Comparison of ENCODE assay signal across 8 cellular contexts in the genomic region with DNA sequence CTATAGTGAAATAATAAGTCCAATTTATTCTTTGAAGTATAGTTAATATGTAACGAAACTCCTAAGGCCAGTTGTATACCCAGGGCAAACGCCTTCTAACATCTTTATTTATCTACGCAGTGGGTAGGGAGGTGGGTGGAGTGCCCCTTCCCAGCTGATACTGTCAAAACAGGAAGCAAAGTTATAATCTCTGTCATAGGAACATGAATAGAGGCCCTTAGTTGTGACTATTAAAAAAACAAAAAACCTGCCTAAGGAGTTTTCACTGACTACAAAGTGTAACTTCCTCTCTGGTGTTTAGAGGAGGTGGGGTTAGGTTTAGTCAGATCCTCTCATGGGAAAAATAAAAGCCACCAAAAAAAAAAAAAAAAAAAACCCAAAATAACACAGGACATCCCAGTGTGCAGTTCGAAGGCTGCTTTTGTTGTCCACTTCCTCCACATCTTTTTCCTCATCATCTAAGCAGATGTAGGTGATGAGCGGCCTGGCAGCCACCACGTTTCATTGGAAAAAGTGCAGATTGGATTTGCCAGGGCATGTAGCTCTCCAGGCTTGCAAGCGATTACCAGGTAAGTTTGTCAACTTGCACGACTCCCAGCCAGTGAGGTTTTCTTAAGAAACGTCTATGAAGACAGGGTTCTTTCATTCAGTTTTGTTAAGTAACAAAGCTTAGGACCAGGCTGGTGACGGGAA. TPM values are rescaled to one million over a fixed set of nuclear protein-coding genes. Genes with fewer than 3 reads are reported as not detected.
DNase-seq lines count a peak whose midpoint lies in the region; ATAC-seq and TF ChIP-seq lines count a peak whose summit lies in the region.

No MANE protein-coding gene starts in this region.

- no peaks in the 10 kb centered on the region for H3K36me3 ChIP-seq in lower lobe of right lung

- H3K27ac ChIP-seq in lower lobe of right lung = peak overlapping the region; percentile 71

- H3K4me1 Mint-ChIP-seq in activated T-helper 17 cell treated with anti-CD3 and anti-CD28 coated beads, Interleukin-2, amount 50 U/mL, for 72 hours = peaks cover 48% of the 10 kb centered on the region

- peak overlapping the region; percentile 40 for H3K4me3 ChIP-seq in lower lobe of right lung

- no peaks in the 10 kb centered on the region for H3K27me3 Mint-ChIP-seq in activated T-helper 17 cell treated with anti-CD3 and anti-CD28 coated beads, Interleukin-2, amount 50 U/mL, for 72 hours

- H3K36me3 Mint-ChIP-seq in activated T-helper 17 cell treated with anti-CD3 and anti-CD28 coated beads, Interleukin-2, amount 50 U/mL, for 72 hours (ENCODE audit: low read depth) = no peaks in the 10 kb centered on the region

- no peak for TF ChIP-seq CTCF in lower lobe of right lung (IDR thresholded peaks at IDR 0.05)

- peaks cover 88% of the 10 kb centered on the region for H3K4me1 ChIP-seq in lower lobe of right lung

- H3K9me3 ChIP-seq in lower lobe of right lung = no peaks in the 10 kb centered on the region

- peak; percentile 55 for DNase-seq in DMS53 treated with DMSO at 0.1 percent for 48 hours (lab: John Stamatoyannopoulos, UW; ENCODE audit: unreplicated experiment)
- DNase-seq in HT1080 (ENCODE audit: low read depth) = peak; percentile 60
- no peak for DNase-seq in lower lobe of right lung
- no peak for DNase-seq in A172 (ENCODE audit: low spot score)
- DNase-seq in activated CD4-positive, CD25-positive, alpha-beta regulatory T cell (lab: John Stamatoyannopoulos, UW) = no peak
- DNase-seq in NCI-H2107 (lab: John Stamatoyannopoulos, UW) = no peak

- peak; percentile 44 for ATAC-seq in GM21360 (IDR thresholded peaks at IDR 0.05; ENCODE audit: unreplicated experiment)
- peak; percentile 66 for ATAC-seq in activated T-helper 17 cell treated with anti-CD3 and anti-CD28 coated beads, Interleukin-2, amount 50 U/mL, for 72 hours (replicated peaks)
- ATAC-seq in lower lobe of right lung = peak; percentile 61 to 73

- H3K27ac Mint-ChIP-seq in activated T-helper 17 cell treated with anti-CD3 and anti-CD28 coated beads, Interleukin-2, amount 50 U/mL, for 72 hours = peak overlapping the region; percentile 95

- no peaks in the 10 kb centered on the region for H3K27me3 ChIP-seq in lower lobe of right lung (ENCODE audit: low read depth)

- intact Hi-C loops in lower lobe of right lung (cut with DNase I) = no loop called here

- H3K9me3 Mint-ChIP-seq in activated T-helper 17 cell treated with anti-CD3 and anti-CD28 coated beads, Interleukin-2, amount 50 U/mL, for 72 hours = no peaks in the 10 kb centered on the region

- peak overlapping the region; percentile 92 for H3K4me3 Mint-ChIP-seq in activated T-helper 17 cell treated with anti-CD3 and anti-CD28 coated beads, Interleukin-2, amount 50 U/mL, for 72 hours

RNA-seq across cellular contexts. Expression of a gene that starts 58.7 kb away (rescaled TPM):
- 26.0 and 34.3 TPM in 2 replicates for total RNA-seq in HT1080 (2014; rRNA removed; shearing (Covaris generic))
- polyA plus RNA-seq in HT1080 (2015; cell fraction: cytosol; rRNA removed) = 8.1 and 10.1 TPM in 2 replicates
- 74.9 and 82.3 TPM in 2 replicates for polyA plus RNA-seq in HT1080 (2015; cell fraction: nucleus; rRNA removed)
- 10 to 100 TPM; 51.2 to 55.1 TPM for total RNA-seq in activated T-helper 17 cell treated with anti-CD3 and anti-CD28 coated beads, Interleukin-2, amount 50 U/mL, for 72 hours
- 275 TPM for total RNA-seq in lower lobe of right lung
- total RNA-seq in A172 (2014; rRNA removed; shearing (Covaris generic)) = 31.9 and 37.0 TPM in 2 replicates

Comparison
In these comparisons a context has a peak if more than half of its experiments do, and no peak if none do; other contexts are left out.
1. DNase-seq: peak in DMS53 treated with DMSO at 0.1 percent for 48 hours (single experiment) and HT1080 (single experiment); none in lower lobe of right lung (single experiment), A172 (single experiment), activated CD4-positive, CD25-positive, alpha-beta regulatory T cell (0 of 4) and NCI-H2107 (single experiment).
2. Peak in every context shown above with its lines, with median percentiles within 50 percentile points of each other: ATAC-seq.